14 cellular contexts compared by ENCODE assay signal in genomic region chr4:15964159-15964558, GRCh38. TPM values are rescaled to one million over a fixed set of nuclear protein-coding genes. Genes with fewer than 3 reads are reported as not detected.
DNase-seq lines count a peak whose midpoint lies in the region; ATAC-seq, FAIRE-seq and TF ChIP-seq lines count a peak whose summit lies in the region.
"Had no signal": no experiment of that assay in that cellular context is flagged by ENCODE, and none has a peak within 500 bp of the region (broad histone marks: within the 10 kb centered on the region; RNA-seq: fewer than 3 reads in every experiment).

No MANE protein-coding gene starts in this region.

- H3K4me2 ChIP-seq in astrocyte (ENCODE audit: low read length): no peak overlapping the region

- H3K36me3 Mint-ChIP-seq in astrocyte (ENCODE audit: low read depth, unreplicated experiment): peaks cover 2% of the 10 kb centered on the region
- no peaks in the 10 kb centered on the region for H3K36me3 Mint-ChIP-seq in naive thymus-derived CD8-positive, alpha-beta T cell

- DNase-seq in M059J (ENCODE audit: low read depth) (peak; percentile 15), astrocyte (ENCODE audit: low read depth) (no peak), SIG-M5 treated with dmso at 0.1 percent for 504 hours (lab: John Stamatoyannopoulos, UW; ENCODE audit: unreplicated experiment) (no peak)
- no peak for DNase-seq in naive thymus-derived CD8-positive, alpha-beta T cell
- DNase-seq: activated B cell treated with CpG ODN at 0.5 μM for 24 hours, left ventricle myocardium inferior, NCI-H1436 had no signal

- peak overlapping the region; percentile 83 for H3K27ac Mint-ChIP-seq in astrocyte (ENCODE audit: unreplicated experiment)
- H3K27ac Mint-ChIP-seq in naive thymus-derived CD8-positive, alpha-beta T cell: peak overlapping the region in 8 of 10 donors; percentile 51 to 92 (median 71)
- H3K27ac Mint-ChIP-seq: activated B cell treated with CpG ODN at 0.5 μM for 24 hours had no signal

- H3K27ac ChIP-seq in astrocyte (ENCODE audit: low read depth, low read length): no peak overlapping the region
- H3K27ac ChIP-seq: left ventricle myocardium inferior, skin epidermis had no signal

- H3K4me3 Mint-ChIP-seq in astrocyte (ENCODE audit: unreplicated experiment): no peak overlapping the region
- peak overlapping the region in 3 of 10 donors; percentile 23 to 56 (median 34) for H3K4me3 Mint-ChIP-seq in naive thymus-derived CD8-positive, alpha-beta T cell
- H3K4me3 Mint-ChIP-seq: activated B cell treated with CpG ODN at 0.5 μM for 24 hours, neural crest cell had no signal

- no peaks in the 10 kb centered on the region for H3K9me3 ChIP-seq in astrocyte (ENCODE audit: insufficient read depth, low read depth, low read length)

- FAIRE-seq in astrocyte (lab: Jason Lieb, UNC): no peak
- FAIRE-seq: GM12892, HTR-8/SVneo had no signal

- TF ChIP-seq CTCF in GM12872 (IDR thresholded peaks at IDR 0.05; ENCODE audit: insufficient read depth, low read depth, low read length) (peak; percentile 28; the same call in 1 of the 3 replicates), astrocyte (IDR thresholded peaks at IDR 0.05; ENCODE audit: insufficient read depth, low read depth, low read length) (no peak)

- no peaks in the 10 kb centered on the region for H3K79me2 ChIP-seq in astrocyte (ENCODE audit: insufficient read depth, low read length)

- H3K27me3 Mint-ChIP-seq in astrocyte (ENCODE audit: low read depth, unreplicated experiment): no peaks in the 10 kb centered on the region
- H3K27me3 Mint-ChIP-seq in naive thymus-derived CD8-positive, alpha-beta T cell: peaks cover 0 to 2% (median 0%) of the 10 kb centered on the region in 5 donors

- peaks cover 4% of the 10 kb centered on the region for H3K27me3 ChIP-seq in astrocyte (ENCODE audit: insufficient read depth, low read length)

- POLR2A ChIA-PET in naive thymus-derived CD8-positive, alpha-beta T cell (lab: Charles Lee): interaction anchor here (0.6 kb wide), 2 partner anchors 32 to 81 kb away, joined by 3 to 4 read pairs; no protein-coding TSS in a partner anchor

- H3K4me3 ChIP-seq in astrocyte (ENCODE audit: insufficient read depth, low read depth, low read length): no peak overlapping the region
- H3K4me3 ChIP-seq: left ventricle myocardium inferior, skin epidermis had no signal

- H2AFZ ChIP-seq in astrocyte (ENCODE audit: low read depth, low read length): no peak overlapping the region

- peaks cover 3% of the 10 kb centered on the region for H3K9me3 Mint-ChIP-seq in astrocyte (ENCODE audit: unreplicated experiment)
- H3K9me3 Mint-ChIP-seq in naive thymus-derived CD8-positive, alpha-beta T cell: peaks cover 0 to 8% (median 0%) of the 10 kb centered on the region in 9 donors

- H3K36me3 ChIP-seq in astrocyte (ENCODE audit: insufficient read depth, low read length): no peaks in the 10 kb centered on the region

- H3K4me1 ChIP-seq in astrocyte (ENCODE audit: insufficient read depth, low read length): no peaks in the 10 kb centered on the region

- H3K9ac ChIP-seq in astrocyte (ENCODE audit: low read length): no peak overlapping the region

- ATAC-seq in naive thymus-derived CD8-positive, alpha-beta T cell: no peak
- ATAC-seq in GM18861 (IDR thresholded peaks at IDR 0.05; ENCODE audit: unreplicated experiment): no peak
- no peak for ATAC-seq in HG03460 (IDR thresholded peaks at IDR 0.05; ENCODE audit: unreplicated experiment)

- H3K4me1 Mint-ChIP-seq in astrocyte (ENCODE audit: low read depth, unreplicated experiment): peaks cover 4% of the 10 kb centered on the region
- H3K4me1 Mint-ChIP-seq in naive thymus-derived CD8-positive, alpha-beta T cell: peaks cover 16 to 36% (median 29%) of the 10 kb centered on the region in 4 donors

- H4K20me1 ChIP-seq in astrocyte (ENCODE audit: insufficient read depth, low read length): no peaks in the 10 kb centered on the region

RNA-seq across cellular contexts. Expression of gene FGFBP2, which starts 1.2 kb away (rescaled TPM):
- total RNA-seq in M059J (2014; rRNA removed; shearing (Covaris generic)): not detected in 2 replicates
- not detected in 2 replicates for total RNA-seq in astrocyte
- total RNA-seq in naive thymus-derived CD8-positive, alpha-beta T cell: 10 to 100 TPM; 12.8 to 13.3 TPM
- polyA plus RNA-seq in naive thymus-derived CD8-positive, alpha-beta T cell: 100 to 1,000 TPM in 1 of 3 donors, 10 to 100 TPM in 1, 1 to 10 TPM in 1; 6.0 to 118 (median 17.7) TPM

RNA-seq across cellular contexts. Expression of gene FGFBP1, which starts 25.6 kb away (rescaled TPM):
- 0.49 TPM in 1 of 2 replicates, not detected in the other for total RNA-seq in M059J (2014; rRNA removed; shearing (Covaris generic))
- total RNA-seq in astrocyte: not detected in 2 replicates
- total RNA-seq in naive thymus-derived CD8-positive, alpha-beta T cell: not detected
- not detected for polyA plus RNA-seq in naive thymus-derived CD8-positive, alpha-beta T cell
- total RNA-seq: activated B cell treated with CpG ODN at 0.5 μM for 24 hours, left ventricle myocardium inferior, neural crest cell had no signal

Comparison
In these comparisons a context has a peak if more than half of its experiments do, and no peak if none do; other contexts are left out.
1. RNA of gene FGFBP2, which starts 1.2 kb away (total RNA-seq): 12.8 to 13.3 TPM in naive thymus-derived CD8-positive, alpha-beta T cell; not detected in M059J and not detected in astrocyte; every median in the first group is over 10 times any median in the second.